8 cellular contexts compared by ENCODE assay signal in genomic region chr4:140237616-140238352, GRCh38.
DNase-seq lines count a peak whose midpoint lies in the region; ATAC-seq, FAIRE-seq and TF ChIP-seq lines count a peak whose summit lies in the region.

No MANE protein-coding gene starts in this region.

- no peaks in the 10 kb centered on the region for H3K36me3 Mint-ChIP-seq in CD4-positive, alpha-beta T cell (ENCODE audit: low read depth)

- POLR2A ChIA-PET in CD4-positive, alpha-beta T cell (lab: Charles Lee), result no interaction called here

- peaks cover 6 to 27% of the 10 kb centered on the region in 2 donors for H3K4me1 ChIP-seq in adrenal gland (replicated peaks in 1 of 2)
- peaks cover 0 to 27% of the 10 kb centered on the region in 2 donors for H3K4me1 ChIP-seq in right atrium auricular region
- H3K4me1 ChIP-seq in psoas muscle, result peaks cover 53% of the 10 kb centered on the region

- peaks cover 22% of the 10 kb centered on the region for H3K4me1 Mint-ChIP-seq in CD4-positive, alpha-beta T cell (ENCODE audit: low read depth)

- H3K27me3 Mint-ChIP-seq in CD4-positive, alpha-beta T cell, result no peaks in the 10 kb centered on the region

- no peak for TF ChIP-seq POLR2A in adrenal gland (IDR thresholded peaks at IDR 0.05)

- H3K36me3 ChIP-seq in adrenal gland (replicated peaks in 1 of 2) (no peaks in the 10 kb centered on the region), right atrium auricular region (no peaks in the 10 kb centered on the region), psoas muscle (ENCODE audit: insufficient read depth in 1 of 2, low read depth in 1 of 2) (no peaks in the 10 kb centered on the region)

- intact Hi-C loops in adrenal gland (cut with DNase I) (no loop called here), psoas muscle (cut with DNase I) (loop anchor here in 1 of 2 donors (5.0 kb wide), 1 partner anchor 85 kb away; the partner anchor contains the start of gene MAML3)
- intact Hi-C loops in CD4-positive, alpha-beta T cell (cut with DNase I, micrococcal nuclease), result no loop called here

- H3K4me3 Mint-ChIP-seq in CD4-positive, alpha-beta T cell, result no peak overlapping the region

- H3K4me3 ChIP-seq in adrenal gland, result no peak overlapping the region
- H3K4me3 ChIP-seq in right atrium auricular region, result peak overlapping the region in 1 of 2 donors; percentile 28
- H3K4me3 ChIP-seq in psoas muscle, result peak overlapping the region; percentile 51

- DNase-seq in DMS53 treated with DMSO at 0.1 percent for 48 hours (lab: John Stamatoyannopoulos, UW; ENCODE audit: unreplicated experiment) (peak; percentile 84), NCI-H2081 (lab: John Stamatoyannopoulos, UW) (peak; percentile 90 to 97), adrenal gland (peak; percentile 29 to 87 (median 48)), right atrium auricular region (ENCODE audit: low spot score) (peak; percentile 81), psoas muscle (peak; percentile 78 to 86), GM19239 (ENCODE audit: insufficient read length, low spot score) (no peak)
- DNase-seq in CD4-positive, alpha-beta T cell, result no peak

- no peak for FAIRE-seq in GM19239 (lab: Jason Lieb, UNC)

- TF ChIP-seq CTCF in adrenal gland (IDR thresholded peaks at IDR 0.05), result no peak
- TF ChIP-seq CTCF in right atrium auricular region (IDR thresholded peaks at IDR 0.05), result no peak
- TF ChIP-seq CTCF in psoas muscle (IDR thresholded peaks at IDR 0.05), result no peak
- no peak for TF ChIP-seq CTCF in CD4-positive, alpha-beta T cell (IDR thresholded peaks at IDR 0.05)

- H3K9me3 ChIP-seq in adrenal gland (replicated peaks in 1 of 3), result no peaks in the 10 kb centered on the region
- no peaks in the 10 kb centered on the region for H3K9me3 ChIP-seq in right atrium auricular region
- no peaks in the 10 kb centered on the region for H3K9me3 ChIP-seq in psoas muscle
- H3K9me3 ChIP-seq in CD4-positive, alpha-beta T cell (ENCODE audit: control insufficient read depth, low read length), result no peaks in the 10 kb centered on the region

- CTCF ChIA-PET in CD4-positive, alpha-beta T cell (lab: Charles Lee), result interaction anchor here (1.5 kb wide), 1 partner anchor 25 kb away, joined by 3 read pairs; no protein-coding TSS in a partner anchor

- peak overlapping the region in 4 of 5 donors; percentile 53 to 80 (median 70) for H3K27ac ChIP-seq in adrenal gland
- H3K27ac ChIP-seq in right atrium auricular region, result peak overlapping the region; percentile 73 to 74
- H3K27ac ChIP-seq in psoas muscle, result peak overlapping the region; percentile 86
- no peak overlapping the region for H3K27ac ChIP-seq in CD4-positive, alpha-beta T cell (ENCODE audit: low read depth, low read length)

- no peak overlapping the region for H3K27ac Mint-ChIP-seq in CD4-positive, alpha-beta T cell

- no peaks in the 10 kb centered on the region for H3K27me3 ChIP-seq in adrenal gland
- H3K27me3 ChIP-seq in right atrium auricular region, result no peaks in the 10 kb centered on the region
- no peaks in the 10 kb centered on the region for H3K27me3 ChIP-seq in psoas muscle (ENCODE audit: insufficient read depth in 3 of 3, low read length in 2 of 3)
- H3K27me3 ChIP-seq in CD4-positive, alpha-beta T cell (ENCODE audit: control insufficient read depth, insufficient read depth, low read length), result no peaks in the 10 kb centered on the region

- no peaks in the 10 kb centered on the region for H3K9me3 Mint-ChIP-seq in CD4-positive, alpha-beta T cell

- ATAC-seq in psoas muscle (peak; percentile 51 to 64 (median 60)), HG02798 (IDR thresholded peaks at IDR 0.05; ENCODE audit: poor library complexity, unreplicated experiment) (no peak)
- no peak for ATAC-seq in CD4-positive, alpha-beta T cell (ENCODE audit: poor library complexity)

- 46 to 52% (median 47%) methylated on average over 13 to 16 of the region's 16 CpGs for WGBS in adrenal gland, 4 donors
- WGBS in psoas muscle, 3 donors, result 4 to 6% (median 4%) methylated on average over 16 of the region's 16 CpGs

Comparison
In these comparisons a context has a peak if more than half of its experiments do, and no peak if none do; other contexts are left out.
1. DNase-seq: peak in DMS53 treated with DMSO at 0.1 percent for 48 hours (single experiment), NCI-H2081 (2 of 2), adrenal gland (7 of 7), right atrium auricular region (single experiment) and psoas muscle (2 of 2); none in GM19239 (single experiment) and CD4-positive, alpha-beta T cell (0 of 10).
2. ATAC-seq: peak in psoas muscle (4 of 4); none in HG02798 (single experiment) and CD4-positive, alpha-beta T cell (single experiment).